In the genomic region with DNA sequence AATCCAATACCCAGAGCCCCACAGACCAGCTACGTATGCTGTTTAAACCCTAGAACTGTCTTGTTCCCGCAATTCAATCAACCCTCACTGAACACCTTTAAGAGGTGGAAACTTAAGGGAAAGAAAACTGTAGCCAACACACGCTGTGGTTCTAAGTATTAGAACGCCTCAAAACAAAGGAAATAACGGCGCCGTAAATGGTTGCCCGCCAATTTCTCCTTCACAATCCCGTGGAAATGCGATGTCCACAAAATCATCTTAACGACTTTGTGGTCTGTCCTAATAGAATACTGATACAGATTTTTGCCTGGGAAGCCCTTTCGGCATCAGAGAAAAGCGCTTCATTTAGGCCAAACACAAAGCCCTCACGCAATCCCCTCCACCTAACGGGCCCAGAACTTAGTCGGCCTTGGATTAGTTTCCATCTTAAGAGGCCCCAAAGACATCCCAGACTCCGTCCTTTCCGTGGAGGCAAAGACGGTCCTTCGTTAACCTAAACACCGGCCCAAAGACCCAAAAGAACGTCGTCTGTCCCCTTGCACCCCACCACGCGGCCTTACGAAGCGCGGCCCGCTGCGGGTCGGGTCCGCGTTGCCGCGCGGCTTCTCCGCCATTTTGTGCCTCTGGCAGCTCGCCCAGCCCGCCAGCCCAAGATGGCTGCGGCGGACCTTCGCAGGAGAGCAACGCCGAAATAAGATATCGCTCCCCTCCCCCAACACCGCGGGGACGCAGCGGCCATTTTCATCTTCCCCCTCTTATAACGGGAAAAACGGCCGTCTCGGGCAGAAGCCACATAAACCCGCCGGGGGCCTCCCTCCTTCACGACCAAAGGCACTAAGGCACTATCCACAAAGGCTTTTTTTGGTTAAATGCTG, we compare ENCODE assay signal across 8 cellular contexts. TPM values are rescaled to one million over a fixed set of nuclear protein-coding genes. Genes with fewer than 3 reads are reported as not detected.
DNase-seq lines count a peak whose midpoint lies in the region; ATAC-seq and TF ChIP-seq lines count a peak whose summit lies in the region.

No MANE protein-coding gene starts in this region.

- intact Hi-C loops in natural killer cell (cut with micrococcal nuclease) = loop anchor here (5.0 to 10.0 kb wide), 2 partner anchors 272 to 845 kb away; a partner anchor contains a TSS

- peak overlapping the region; percentile 99 for H3K4me3 Mint-ChIP-seq in activated T-helper 17 cell treated with anti-CD3 and anti-CD28 coated beads, Interleukin-2, amount 50 U/mL, for 72 hours
- peak overlapping the region; percentile 100 for H3K4me3 Mint-ChIP-seq in natural killer cell

- no peaks in the 10 kb centered on the region for H3K27me3 Mint-ChIP-seq in activated T-helper 17 cell treated with anti-CD3 and anti-CD28 coated beads, Interleukin-2, amount 50 U/mL, for 72 hours
- no peaks in the 10 kb centered on the region for H3K27me3 Mint-ChIP-seq in natural killer cell (ENCODE audit: low read depth in 2 of 2)

- peaks cover 27% of the 10 kb centered on the region for H3K4me1 Mint-ChIP-seq in activated T-helper 17 cell treated with anti-CD3 and anti-CD28 coated beads, Interleukin-2, amount 50 U/mL, for 72 hours
- peaks cover 61% of the 10 kb centered on the region in 2 donors for H3K4me1 Mint-ChIP-seq in natural killer cell

- H3K27ac Mint-ChIP-seq in activated T-helper 17 cell treated with anti-CD3 and anti-CD28 coated beads, Interleukin-2, amount 50 U/mL, for 72 hours = peak overlapping the region; percentile 100
- H3K27ac Mint-ChIP-seq in natural killer cell = peak overlapping the region; percentile 100

- no peaks in the 10 kb centered on the region for H3K9me3 Mint-ChIP-seq in activated T-helper 17 cell treated with anti-CD3 and anti-CD28 coated beads, Interleukin-2, amount 50 U/mL, for 72 hours
- H3K9me3 Mint-ChIP-seq in natural killer cell = no peaks in the 10 kb centered on the region

- peak; percentile 68 for ATAC-seq in activated T-helper 17 cell treated with anti-CD3 and anti-CD28 coated beads, Interleukin-2, amount 50 U/mL, for 72 hours (replicated peaks)
- peak; percentile 62 to 84 (median 66) for ATAC-seq in natural killer cell

- TF ChIP-seq CTCF in natural killer cell (IDR thresholded peaks at IDR 0.05) = no peak

- peaks cover 62% of the 10 kb centered on the region for H3K36me3 Mint-ChIP-seq in activated T-helper 17 cell treated with anti-CD3 and anti-CD28 coated beads, Interleukin-2, amount 50 U/mL, for 72 hours (ENCODE audit: low read depth)
- H3K36me3 Mint-ChIP-seq in natural killer cell = peaks cover 12% of the 10 kb centered on the region

- DNase-seq in DMS153 treated with DMSO at 0.1 percent for 48 hours (lab: John Stamatoyannopoulos, UW; ENCODE audit: unreplicated experiment) (peak; percentile 65), GOT3 (lab: John Stamatoyannopoulos, UW) (peak; percentile 82), LoVo (ENCODE audit: low spot score) (peak; percentile 88), RPMI7951 (ENCODE audit: low read depth) (peak; percentile 85), fibroblast of peridontal ligament (ENCODE audit: extremely low read depth) (peak; percentile 88), natural killer cell (peak; percentile 87)
- peak; percentile 76 to 89 (median 80) for DNase-seq in stimulated activated naive CD4-positive, alpha-beta T cell (lab: John Stamatoyannopoulos, UW)

RNA-seq across cellular contexts. Expression of a gene that starts 0.8 kb away (rescaled TPM):
- total RNA-seq in RPMI7951 (2014; rRNA removed; shearing (Covaris generic)) = 259 and 300 TPM in 2 replicates
- 100 to 1,000 TPM; 158 to 232 TPM for total RNA-seq in activated T-helper 17 cell treated with anti-CD3 and anti-CD28 coated beads, Interleukin-2, amount 50 U/mL, for 72 hours
- total RNA-seq in natural killer cell = 100 to 1,000 TPM; 565 to 669 (median 596) TPM

Comparison
In these comparisons a context has a peak if more than half of its experiments do, and no peak if none do; other contexts are left out.
1. Peak in every context shown above with its lines: DNase-seq and ATAC-seq.